ENCODE assay signal across 11 cellular contexts in the genomic region with DNA sequence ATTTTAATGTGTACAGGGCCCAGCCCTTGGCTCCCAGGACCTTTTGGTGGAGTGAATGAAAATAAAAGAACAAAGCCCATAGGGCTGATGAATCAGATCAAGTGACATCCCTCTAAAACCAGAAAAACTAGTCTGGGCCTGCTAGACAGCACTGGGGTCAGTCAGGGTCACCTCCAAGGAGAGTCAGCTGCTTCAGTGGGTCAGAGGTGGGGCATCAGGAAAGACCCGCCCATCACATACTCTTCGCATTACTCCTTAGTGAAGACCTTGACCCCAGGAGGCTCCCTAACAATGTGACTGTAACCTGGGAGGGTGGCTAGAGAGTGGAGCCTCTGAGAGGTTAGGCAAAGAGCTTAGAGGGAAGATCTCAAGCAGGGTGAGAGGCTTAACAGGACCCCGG. TPM values are rescaled to one million over a fixed set of nuclear protein-coding genes. Genes with fewer than 3 reads are reported as not detected.
DNase-seq lines count a peak whose midpoint lies in the region; ATAC-seq, FAIRE-seq and TF ChIP-seq lines count a peak whose summit lies in the region.
"Had no signal": no experiment of that assay in that cellular context is flagged by ENCODE, and none has a peak within 500 bp of the region (broad histone marks: within the 10 kb centered on the region; RNA-seq: fewer than 3 reads in every experiment).

No MANE protein-coding gene starts in this region.

- no peaks in the 10 kb centered on the region for H3K9me3 ChIP-seq in HUES48 (ENCODE audit: control insufficient read depth, insufficient read depth, low read length)
- no peaks in the 10 kb centered on the region for H3K9me3 ChIP-seq in K562 (replicated peaks; ENCODE audit: control insufficient read depth, insufficient read depth, low read depth, low read length)
- H3K9me3 ChIP-seq in HepG2 (ENCODE audit: low read length) = no peaks in the 10 kb centered on the region
- H3K9me3 ChIP-seq in CD8-positive, alpha-beta T cell (ENCODE audit: low read length) = no peaks in the 10 kb centered on the region

- no peak overlapping the region for H3K27ac Mint-ChIP-seq in CD8-positive, alpha-beta T cell

- BruUV-seq in K562 (replicated peaks; lab: Mats Ljungman, UMichigan) (no TSS peak), HepG2 (replicated peaks; lab: Mats Ljungman, UMichigan) (no TSS peak)

- TF ChIP-seq EP300 in K562 (IDR thresholded peaks at IDR 0.05; ENCODE audit: low read length) = no peak
- TF ChIP-seq EP300 in HepG2 (IDR thresholded peaks at IDR 0.05; ENCODE audit: low read depth in 2 of 2, low read length in 2 of 2) = no peak
- TF ChIP-seq EP300 in HepG2 (CRISPR knock-in tag; IDR thresholded peaks at IDR 0.05; ENCODE audit: borderline replicate concordance) = no peak

- H3K36me3 Mint-ChIP-seq in CD8-positive, alpha-beta T cell = peaks cover 32% of the 10 kb centered on the region

- no peak overlapping the region for H3K4me3 Mint-ChIP-seq in CD8-positive, alpha-beta T cell

- no peaks in the 10 kb centered on the region for H3K27me3 Mint-ChIP-seq in CD8-positive, alpha-beta T cell (ENCODE audit: low read depth)

- no peak overlapping the region for H3K4me2 ChIP-seq in K562 (ENCODE audit: insufficient read depth, low read length)
- H3K4me2 ChIP-seq in HepG2 (ENCODE audit: low read depth, low read length) = no peak overlapping the region

- CTCF ChIA-PET in K562 (lab: Yijun Ruan, JAX; ENCODE audit: low intra/inter-chr PET ratio) = no interaction called here
- CTCF ChIA-PET in HepG2 (lab: Yijun Ruan, JAX; ENCODE audit: low intra/inter-chr PET ratio, low total read pairs) = no interaction called here
- CTCF ChIA-PET in CD8-positive, alpha-beta T cell (lab: Charles Lee) = interaction anchor here (1.9 kb wide), 1 partner anchor 168 kb away, joined by 6 read pairs; no protein-coding TSS in a partner anchor

- no peak for TF ChIP-seq POLR2A in K562 (conservative IDR thresholded peaks at IDR 0.05)
- TF ChIP-seq POLR2A in HepG2 (IDR thresholded peaks at IDR 0.05; ENCODE audit: insufficient read depth in 1 of 2, low read depth in 2 of 2, low read length in 2 of 2) = no peak

- no peaks in the 10 kb centered on the region for H3K9me3 Mint-ChIP-seq in CD8-positive, alpha-beta T cell

- TF ChIP-seq CTCF in C4-2B (conservative IDR thresholded peaks at IDR 0.05) (no peak), K562 (IDR thresholded peaks at IDR 0.05 in 2 of 3, conservative IDR thresholded peaks at IDR 0.05 in 1 of 3; ENCODE audit: insufficient read depth in 2 of 3, low read depth in 1 of 3, low read length in 3 of 3) (no peak), HepG2 (CRISPR knock-in tag; IDR thresholded peaks at IDR 0.05) (no peak)
- no peak for TF ChIP-seq CTCF in CD8-positive, alpha-beta T cell (IDR thresholded peaks at IDR 0.05)

- peak overlapping the region; percentile 51 for H3K27ac ChIP-seq in C4-2B
- peak overlapping the region; percentile 73 for H3K27ac ChIP-seq in HUES48 (ENCODE audit: low read depth, low read length)
- H3K27ac ChIP-seq in K562 (ENCODE audit: extremely low read depth, low read depth, low read length) = no peak overlapping the region
- H3K27ac ChIP-seq in HepG2 (ENCODE audit: extremely low read length, insufficient read depth, low read length) = no peak overlapping the region
- H3K27ac ChIP-seq in CD8-positive, alpha-beta T cell (ENCODE audit: low read depth, low read length) = no peak overlapping the region

- H3K4me1 Mint-ChIP-seq in CD8-positive, alpha-beta T cell (ENCODE audit: low read depth) = peaks cover 14% of the 10 kb centered on the region

- TF ChIP-seq RAD21 in K562 (CRISPR knock-in tag; conservative IDR thresholded peaks at IDR 0.05 in 1 of 2, IDR thresholded peaks at IDR 0.05 in 1 of 2) (no peak), HepG2 (CRISPR knock-in tag; IDR thresholded peaks at IDR 0.05) (no peak)

- H3K36me3 ChIP-seq in HUES48 (ENCODE audit: control insufficient read depth, insufficient read depth, low read length) (peaks cover 5% of the 10 kb centered on the region), K562 (ENCODE audit: control insufficient read depth, insufficient read depth, low read length) (no peaks in the 10 kb centered on the region), HepG2 (replicated peaks in 1 of 2; ENCODE audit: control insufficient read depth in 1 of 2, insufficient read depth in 2 of 2, low read length in 2 of 2) (no peaks in the 10 kb centered on the region; a peak in 2 of 5 replicates)
- H3K36me3 ChIP-seq in CD8-positive, alpha-beta T cell (ENCODE audit: insufficient read depth, low read length) = no peaks in the 10 kb centered on the region

- H3K4me1 ChIP-seq in HUES48 (ENCODE audit: control insufficient read depth, insufficient read depth, low read length) = peaks cover 21% of the 10 kb centered on the region
- H3K4me1 ChIP-seq in K562 (replicated peaks in 1 of 2; ENCODE audit: control insufficient read depth in 2 of 2, insufficient read depth in 2 of 2, low read length in 2 of 2) = peaks cover 23 to 31% of the 10 kb centered on the region in 2 experiments
- H3K4me1 ChIP-seq in HepG2 (ENCODE audit: insufficient read depth, low read length) = peaks cover 53% of the 10 kb centered on the region
- H3K4me1 ChIP-seq in CD8-positive, alpha-beta T cell (ENCODE audit: insufficient read depth, low read length) = no peaks in the 10 kb centered on the region

- no peaks in the 10 kb centered on the region for H3K27me3 ChIP-seq in HUES48 (ENCODE audit: control insufficient read depth, insufficient read depth, low read length)
- no peaks in the 10 kb centered on the region for H3K27me3 ChIP-seq in K562 (ENCODE audit: control insufficient read depth in 2 of 2, insufficient read depth in 2 of 2, low read length in 2 of 2)
- H3K27me3 ChIP-seq in HepG2 (ENCODE audit: control insufficient read depth in 1 of 2, insufficient read depth in 2 of 2, low read length in 2 of 2) = no peaks in the 10 kb centered on the region
- no peaks in the 10 kb centered on the region for H3K27me3 ChIP-seq in CD8-positive, alpha-beta T cell (ENCODE audit: insufficient read depth, low read length)

- in situ Hi-C loops in K562 (cut with MboI) (no loop called here), HepG2 (cut with HindIII; ENCODE audit: extremely low pct_ligation_motif_present, low pct_unique_long_range_greater_than_20kb) (no loop called here)

- no peak overlapping the region for H2AFZ ChIP-seq in K562 (ENCODE audit: low read depth, low read length)
- H2AFZ ChIP-seq in HepG2 (ENCODE audit: low read length) = no peak overlapping the region

- WGBS in K562 (ENCODE audit: insufficient coverage, low coverage, missing lambda C conversion rate) = 59% methylated on average over 3 of the region's 3 CpGs
- WGBS in HepG2 (ENCODE audit: low lambda C conversion rate) = 71% methylated on average over 3 of the region's 3 CpGs

- no peaks in the 10 kb centered on the region for H4K20me1 ChIP-seq in K562 (replicated peaks; ENCODE audit: control insufficient read depth, insufficient read depth, low read length)
- H4K20me1 ChIP-seq in HepG2 (ENCODE audit: insufficient read depth, low read length) = no peaks in the 10 kb centered on the region

- intact Hi-C loops in K562 (cut with micrococcal nuclease) (no loop called here), HepG2 (cut with micrococcal nuclease; ENCODE audit: unreplicated experiment) (loop anchor here (10.0 kb wide), 1 partner anchor 269 kb away; no protein-coding TSS in a partner anchor)
- intact Hi-C loops in CD8-positive, alpha-beta T cell (cut with DNase I, micrococcal nuclease) = no loop called here

- H3K4me3 ChIP-seq in HUES48 (ENCODE audit: low read depth, low read length) = no peak overlapping the region
- H3K4me3 ChIP-seq in K562 = no peak overlapping the region
- H3K4me3 ChIP-seq in HepG2 (replicated peaks in 1 of 3; ENCODE audit: insufficient read depth in 1 of 3, low read depth in 2 of 3, low read length in 3 of 3) = no peak overlapping the region
- H3K4me3 ChIP-seq in CD8-positive, alpha-beta T cell (ENCODE audit: low read depth, low read length) = no peak overlapping the region

- no peaks in the 10 kb centered on the region for H3K9me1 ChIP-seq in K562 (ENCODE audit: control insufficient read depth, insufficient read depth, low read length)

- FAIRE-seq in K562 (lab: Jason Lieb, UNC) (no peak), HepG2 (lab: Jason Lieb, UNC) (no peak)
- FAIRE-seq: kidney had no signal

- H3K9ac ChIP-seq in HUES48 (ENCODE audit: low read depth, low read length) (no peak overlapping the region), K562 (ENCODE audit: insufficient read depth in 1 of 2, low read depth in 2 of 2, low read length in 2 of 2) (no peak overlapping the region; a peak in 1 of 4 replicates), HepG2 (ENCODE audit: insufficient read depth, low read depth, low read length) (no peak overlapping the region)

- ATAC-seq in K562 (peak; percentile 55), HepG2 (no peak), GM19023 (IDR thresholded peaks at IDR 0.05; ENCODE audit: unreplicated experiment) (no peak)
- ATAC-seq in CD8-positive, alpha-beta T cell = no peak

- no peaks in the 10 kb centered on the region for H3K79me2 ChIP-seq in K562 (ENCODE audit: control insufficient read depth, insufficient read depth, low read length)
- no peaks in the 10 kb centered on the region for H3K79me2 ChIP-seq in HepG2 (ENCODE audit: insufficient read depth, low read length)

- POLR2A ChIA-PET in K562 (lab: Yijun Ruan, JAX) (interaction anchor here (0.5 to 2.5 kb wide), 8 partner anchors 12 to 176 kb away, joined by 3 to 10 read pairs (median 6); a partner anchor contains a TSS), HepG2 (lab: Yijun Ruan, JAX) (interaction anchor here (3.1 kb wide), 1 partner anchor 13 kb away, joined by 11 read pairs; a partner anchor contains a TSS)
- POLR2A ChIA-PET in CD8-positive, alpha-beta T cell (lab: Charles Lee) = no interaction called here

- DNase-seq in K562 (ENCODE audit: extremely low read depth in 1 of 4, low spot score in 3 of 4) (peak; percentile 40 to 54 (median 46)), HepG2 (ENCODE audit: low spot score) (no peak), cortex of kidney (lab: John Stamatoyannopoulos, UW) (no peak), HUDEP-2 (lab: John Stamatoyannopoulos, UW; ENCODE audit: unreplicated experiment in 76 of 76) (no peak)
- no peak for DNase-seq in CD8-positive, alpha-beta T cell
- DNase-seq: effector CD8-positive, alpha-beta T cell; kidney; NCI-H226 had no signal

RNA-seq across cellular contexts. Expression of a gene that starts 12.9 kb away (rescaled TPM):
- 20.0 and 54.1 TPM in 2 replicates for total RNA-seq in K562 (2011; cell fraction: chromatin; rRNA removed; ENCODE audit: low replicate concordance)
- total RNA-seq in K562 (2011; cell fraction: nucleolus; rRNA removed) = 31.7 TPM in 2 replicates
- total RNA-seq in K562 (2011; cell fraction: nucleoplasm; rRNA removed) = 24.1 and 30.8 TPM in 2 replicates
- total RNA-seq in K562 (2014; rRNA removed) (16.3 and 17.1 TPM in 2 replicates), K562 (2014; rRNA removed; fragmentation: Illumina TruSeq; extraction: Trizol) (6.4 and 10.9 TPM in 2 replicates), K562 (2015; rRNA removed; fragmentation: Illumina TruSeq; extraction: Trizol) (9.7 and 13.5 TPM in 2 replicates), K562 (2021) (15.2 and 16.7 TPM in 2 replicates), HepG2 (2016; rRNA removed; fragmentation: Illumina TruSeq; extraction: Trizol) (9.9 and 12.3 TPM in 2 replicates)
- polyA plus RNA-seq in K562 (2011; rRNA removed) (16.7 and 17.9 TPM in 2 replicates), K562 (2014; fragmentation: Illumina TruSeq; extraction: Trizol) (21.7 and 24.9 TPM in 2 replicates), K562 (2014; fragmentation: Nextera tagmentation; extraction: Ambion mirVana) (10 to 100 TPM; 50.0 to 53.6 TPM), K562 (2014; rRNA removed) (34.8 and 41.6 TPM in 2 replicates), HepG2 (2011; rRNA removed) (12.8 and 13.9 TPM in 2 replicates)
- 26.9 and 55.6 TPM in 2 replicates for polyA plus RNA-seq in K562 (2011; cell fraction: cytosol; rRNA removed)
- polyA plus RNA-seq in K562 (2011; cell fraction: nucleus; rRNA removed) = 22.7 and 31.8 TPM in 2 replicates
- 11.4 and 15.7 TPM in 2 replicates for polyA plus RNA-seq in K562 (2012)
- 6.7 and 7.8 TPM in 2 replicates for polyA minus RNA-seq in K562 (2011; rRNA and poly(A)+ RNA removed)
- 6.4 and 9.0 TPM in 2 replicates for polyA minus RNA-seq in K562 (2011; cell fraction: cytosol; rRNA and poly(A)+ RNA removed)
- polyA minus RNA-seq in K562 (2011; cell fraction: nucleus; rRNA and poly(A)+ RNA removed) = 12.3 and 15.2 TPM in 2 replicates
- total RNA-seq in HepG2 (2016; cell fraction: cytosol; rRNA removed; fragmentation: Illumina TruSeq; extraction: Trizol; ENCODE audit: low read depth) = 4.1 and 6.1 TPM in 2 replicates
- 12.0 and 13.0 TPM in 2 replicates for total RNA-seq in HepG2 (2016; cell fraction: insoluble cytoplasmic fraction; rRNA removed; fragmentation: Illumina TruSeq; extraction: Trizol)
- 8.6 and 11.2 TPM in 2 replicates for total RNA-seq in HepG2 (2016; cell fraction: membrane; rRNA removed; fragmentation: Illumina TruSeq; extraction: Trizol)
- total RNA-seq in HepG2 (2016; cell fraction: nucleus; rRNA removed; fragmentation: Illumina TruSeq; extraction: Trizol) = 11.2 and 14.5 TPM in 2 replicates
- 12.1 and 15.8 TPM in 2 replicates for polyA plus RNA-seq in HepG2 (2011; cell fraction: cytosol; rRNA removed)
- polyA plus RNA-seq in HepG2 (2011; cell fraction: nucleus; rRNA removed) = 21.1 and 24.9 TPM in 2 replicates
- polyA plus RNA-seq in HepG2 (2012) = 5.4 and 7.5 TPM in 2 replicates
- polyA plus RNA-seq in HepG2 (2016; cell fraction: cytosol; fragmentation: Illumina TruSeq; extraction: Trizol; ENCODE audit: low read depth) = 5.6 and 6.3 TPM in 2 replicates
- polyA plus RNA-seq in HepG2 (2016; cell fraction: insoluble cytoplasmic fraction; fragmentation: Illumina TruSeq; extraction: Trizol; ENCODE audit: low read depth) = 12.3 and 13.4 TPM in 2 replicates
- 6.8 and 8.5 TPM in 2 replicates for polyA plus RNA-seq in HepG2 (2016; cell fraction: membrane; fragmentation: Illumina TruSeq; extraction: Trizol; ENCODE audit: low read depth)
- 17.5 and 18.7 TPM in 2 replicates for polyA plus RNA-seq in HepG2 (2016; cell fraction: nucleus; fragmentation: Illumina TruSeq; extraction: Trizol; ENCODE audit: insufficient read depth, low read depth)
- 42.6 and 47.0 TPM in 2 replicates for polyA minus RNA-seq in HepG2 (2011; rRNA and poly(A)+ RNA removed; ENCODE audit: low replicate concordance)
- 2.5 and 4.8 TPM in 2 replicates for polyA minus RNA-seq in HepG2 (2011; cell fraction: cytosol; rRNA and poly(A)+ RNA removed)
- polyA minus RNA-seq in HepG2 (2011; cell fraction: nucleus; rRNA and poly(A)+ RNA removed) = 24.3 and 26.1 TPM in 2 replicates
- total RNA-seq in CD8-positive, alpha-beta T cell = 1 to 10 TPM; 6.0 to 6.5 TPM

RNA-seq across cellular contexts. Expression of a gene that starts 40.9 kb away (rescaled TPM):
- total RNA-seq in K562 (2011; cell fraction: chromatin; rRNA removed; ENCODE audit: low replicate concordance) = not detected in 2 replicates
- total RNA-seq in K562 (2011; cell fraction: nucleolus; rRNA removed) = 0.33 TPM in 1 of 2 replicates, not detected in the other
- not detected in 2 replicates for total RNA-seq in K562 (2011; cell fraction: nucleoplasm; rRNA removed)
- total RNA-seq in K562 (2014; rRNA removed) = not detected in 2 replicates
- not detected in 2 replicates for total RNA-seq in K562 (2014; rRNA removed; fragmentation: Illumina TruSeq; extraction: Trizol)
- total RNA-seq in K562 (2015; rRNA removed; fragmentation: Illumina TruSeq; extraction: Trizol) = 0.08 and 0.11 TPM in 2 replicates
- 0.27 and 0.31 TPM in 2 replicates for total RNA-seq in K562 (2021)
- 0.24 and 0.29 TPM in 2 replicates for polyA plus RNA-seq in K562 (2011; rRNA removed)
- 0.15 and 0.18 TPM in 2 replicates for polyA plus RNA-seq in K562 (2011; cell fraction: cytosol; rRNA removed)
- polyA plus RNA-seq in K562 (2011; cell fraction: nucleus; rRNA removed) = 0.14 and 0.15 TPM in 2 replicates
- polyA plus RNA-seq in K562 (2012) = 0.14 and 0.21 TPM in 2 replicates
- polyA plus RNA-seq in K562 (2014; fragmentation: Illumina TruSeq; extraction: Trizol) = 0.09 and 0.15 TPM in 2 replicates
- not detected for polyA plus RNA-seq in K562 (2014; fragmentation: Nextera tagmentation; extraction: Ambion mirVana)
- not detected in 2 replicates for polyA plus RNA-seq in K562 (2014; rRNA removed)
- polyA minus RNA-seq in K562 (2011; rRNA and poly(A)+ RNA removed) = 0.11 and 0.42 TPM in 2 replicates
- polyA minus RNA-seq in K562 (2011; cell fraction: cytosol; rRNA and poly(A)+ RNA removed) = not detected in 2 replicates
- polyA minus RNA-seq in K562 (2011; cell fraction: nucleus; rRNA and poly(A)+ RNA removed) = not detected in 2 replicates
- 31.1 and 34.3 TPM in 2 replicates for total RNA-seq in HepG2 (2016; rRNA removed; fragmentation: Illumina TruSeq; extraction: Trizol)
- 18.1 and 20.2 TPM in 2 replicates for total RNA-seq in HepG2 (2016; cell fraction: cytosol; rRNA removed; fragmentation: Illumina TruSeq; extraction: Trizol; ENCODE audit: low read depth)
- 28.9 and 30.0 TPM in 2 replicates for total RNA-seq in HepG2 (2016; cell fraction: insoluble cytoplasmic fraction; rRNA removed; fragmentation: Illumina TruSeq; extraction: Trizol)
- total RNA-seq in HepG2 (2016; cell fraction: membrane; rRNA removed; fragmentation: Illumina TruSeq; extraction: Trizol) = 51.8 and 60.3 TPM in 2 replicates
- 18.6 and 23.6 TPM in 2 replicates for total RNA-seq in HepG2 (2016; cell fraction: nucleus; rRNA removed; fragmentation: Illumina TruSeq; extraction: Trizol)
- 49.0 and 58.1 TPM in 2 replicates for polyA plus RNA-seq in HepG2 (2011; rRNA removed)
- 46.5 and 47.4 TPM in 2 replicates for polyA plus RNA-seq in HepG2 (2011; cell fraction: cytosol; rRNA removed)
- polyA plus RNA-seq in HepG2 (2011; cell fraction: nucleus; rRNA removed) = 39.9 and 45.6 TPM in 2 replicates
- 23.3 and 23.6 TPM in 2 replicates for polyA plus RNA-seq in HepG2 (2012)
- polyA plus RNA-seq in HepG2 (2016; cell fraction: cytosol; fragmentation: Illumina TruSeq; extraction: Trizol; ENCODE audit: low read depth) = 30.8 and 37.6 TPM in 2 replicates
- polyA plus RNA-seq in HepG2 (2016; cell fraction: insoluble cytoplasmic fraction; fragmentation: Illumina TruSeq; extraction: Trizol; ENCODE audit: low read depth) = 43.3 and 47.6 TPM in 2 replicates
- 77.2 and 78.4 TPM in 2 replicates for polyA plus RNA-seq in HepG2 (2016; cell fraction: membrane; fragmentation: Illumina TruSeq; extraction: Trizol; ENCODE audit: low read depth)
- polyA plus RNA-seq in HepG2 (2016; cell fraction: nucleus; fragmentation: Illumina TruSeq; extraction: Trizol; ENCODE audit: insufficient read depth, low read depth) = 46.8 and 52.7 TPM in 2 replicates
- polyA minus RNA-seq in HepG2 (2011; rRNA and poly(A)+ RNA removed; ENCODE audit: low replicate concordance) = 10.5 and 79.6 TPM in 2 replicates
- 15.0 and 19.5 TPM in 2 replicates for polyA minus RNA-seq in HepG2 (2011; cell fraction: cytosol; rRNA and poly(A)+ RNA removed)
- 7.2 and 10.4 TPM in 2 replicates for polyA minus RNA-seq in HepG2 (2011; cell fraction: nucleus; rRNA and poly(A)+ RNA removed)
- under 1 TPM; 0.71 to 0.72 TPM for total RNA-seq in CD8-positive, alpha-beta T cell

Comparison
In these comparisons a context has a peak if more than half of its experiments do, and no peak if none do; other contexts are left out.
1. H3K27ac ChIP-seq: peak in C4-2B (single experiment) and HUES48 (single experiment); none in K562 (single experiment), HepG2 (single experiment) and CD8-positive, alpha-beta T cell (single experiment).
2. DNase-seq: peak in K562 (4 of 4); none in HepG2 (single experiment), CD8-positive, alpha-beta T cell (0 of 7), cortex of kidney (single experiment) and HUDEP-2 (0 of 76).
3. RNA of a gene that starts 40.9 kb away (total RNA-seq): 18.1 to 60.3 TPM in HepG2; 0.71 to 0.72 TPM in CD8-positive, alpha-beta T cell and 0.08 to 0.33 TPM in K562; every median in the first group is over 10 times any median in the second.